2 cellular contexts compared by ENCODE assay signal in genomic region chr3:196499061-196499460, GRCh38.
TF ChIP-seq lines count a peak whose summit lies in the region.

No MANE protein-coding gene starts in this region.

TF ChIP-seq in SK-N-SH, 30 proteins besides CTCF, POLR2A, EP300 and RAD21 (continued from another document):
- TF ChIP-seq ZBTB33 (IDR thresholded peaks at IDR 0.05; ENCODE audit: borderline replicate concordance, low read depth) (no peak), SMC3 (IDR thresholded peaks at IDR 0.05; ENCODE audit: low read depth, low read length) (no peak), MXI1 (IDR thresholded peaks at IDR 0.05; ENCODE audit: low read depth, low read length) (no peak), JUND (IDR thresholded peaks at IDR 0.05) (no peak), ELF1 (IDR thresholded peaks at IDR 0.05) (0 out of 2 replicates have a peak, but pooled peaks have one; percentile 10), FOSL2 (IDR thresholded peaks at IDR 0.05; ENCODE audit: borderline replicate concordance, low read depth) (peak; percentile 28; the same call in 1 of the 2 replicates), EZH2phosphoT487 (IDR thresholded peaks at IDR 0.05; ENCODE audit: borderline replicate concordance, low read depth) (no peak), POLR2AphosphoS5 (IDR thresholded peaks at IDR 0.05; ENCODE audit: low read depth, low read length) (no peak)
TF ChIP-seq in SK-N-SH: peak in this region for 2.

TF ChIP-seq in SK-N-SH treated with all-trans-retinoic acid at 6 μM for 48 hours, 23 proteins besides CTCF, POLR2A, EP300 and RAD21 (continued from another document):
- TF ChIP-seq, protein P1, sequence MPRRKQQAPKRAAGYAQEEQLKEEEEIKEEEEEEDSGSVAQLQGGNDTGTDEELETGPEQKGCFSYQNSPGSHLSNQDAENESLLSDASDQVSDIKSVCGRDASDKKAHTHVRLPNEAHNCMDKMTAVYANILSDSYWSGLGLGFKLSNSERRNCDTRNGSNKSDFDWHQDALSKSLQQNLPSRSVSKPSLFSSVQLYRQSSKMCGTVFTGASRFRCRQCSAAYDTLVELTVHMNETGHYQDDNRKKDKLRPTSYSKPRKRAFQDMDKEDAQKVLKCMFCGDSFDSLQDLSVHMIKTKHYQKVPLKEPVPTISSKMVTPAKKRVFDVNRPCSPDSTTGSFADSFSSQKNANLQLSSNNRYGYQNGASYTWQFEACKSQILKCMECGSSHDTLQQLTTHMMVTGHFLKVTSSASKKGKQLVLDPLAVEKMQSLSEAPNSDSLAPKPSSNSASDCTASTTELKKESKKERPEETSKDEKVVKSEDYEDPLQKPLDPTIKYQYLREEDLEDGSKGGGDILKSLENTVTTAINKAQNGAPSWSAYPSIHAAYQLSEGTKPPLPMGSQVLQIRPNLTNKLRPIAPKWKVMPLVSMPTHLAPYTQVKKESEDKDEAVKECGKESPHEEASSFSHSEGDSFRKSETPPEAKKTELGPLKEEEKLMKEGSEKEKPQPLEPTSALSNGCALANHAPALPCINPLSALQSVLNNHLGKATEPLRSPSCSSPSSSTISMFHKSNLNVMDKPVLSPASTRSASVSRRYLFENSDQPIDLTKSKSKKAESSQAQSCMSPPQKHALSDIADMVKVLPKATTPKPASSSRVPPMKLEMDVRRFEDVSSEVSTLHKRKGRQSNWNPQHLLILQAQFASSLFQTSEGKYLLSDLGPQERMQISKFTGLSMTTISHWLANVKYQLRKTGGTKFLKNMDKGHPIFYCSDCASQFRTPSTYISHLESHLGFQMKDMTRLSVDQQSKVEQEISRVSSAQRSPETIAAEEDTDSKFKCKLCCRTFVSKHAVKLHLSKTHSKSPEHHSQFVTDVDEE (CRISPR knock-in tag; IDR thresholded peaks at IDR 0.05) = no peak
- TF ChIP-seq PPARA (CRISPR knock-in tag; IDR thresholded peaks at IDR 0.05; ENCODE audit: borderline replicate concordance) (no peak), ISL1 (CRISPR knock-in tag; IDR thresholded peaks at IDR 0.05) (no peak), CSRNP3 (CRISPR knock-in tag; IDR thresholded peaks at IDR 0.05) (no peak), TOX (CRISPR knock-in tag; IDR thresholded peaks at IDR 0.05; ENCODE audit: borderline replicate concordance) (no peak), OSR1 (CRISPR knock-in tag; IDR thresholded peaks at IDR 0.05) (no peak), ZNF565 (CRISPR knock-in tag; conservative IDR thresholded peaks at IDR 0.05; ENCODE audit: low read depth) (no peak), ZNF8 (CRISPR knock-in tag; IDR thresholded peaks at IDR 0.05) (no peak), ESRRG (CRISPR knock-in tag; IDR thresholded peaks at IDR 0.05) (no peak), BACH2 (CRISPR knock-in tag; IDR thresholded peaks at IDR 0.05; ENCODE audit: borderline replicate concordance) (no peak), TCF4 (CRISPR knock-in tag; IDR thresholded peaks at IDR 0.05; ENCODE audit: borderline replicate concordance) (no peak), CSDC2 (CRISPR knock-in tag; IDR thresholded peaks at IDR 0.05) (no peak), ZFP30 (CRISPR knock-in tag; IDR thresholded peaks at IDR 0.05) (no peak), GLIS3 (CRISPR knock-in tag; IDR thresholded peaks at IDR 0.05) (no peak)
